In genomic region chr11:34050536-34050935, GRCh38 we compare ENCODE assay signal across 7 cellular contexts. TPM values are rescaled to one million over a fixed set of nuclear protein-coding genes. Genes with fewer than 3 reads are reported as not detected.
A peak's percentile ranks its signal among the peaks of the same experiment; 100 is the strongest.
DNase-seq lines count a peak whose midpoint lies in the region; ATAC-seq and TF ChIP-seq lines count a peak whose summit lies in the region.

No MANE protein-coding gene starts in this region.

- no peak for ATAC-seq in HG02588 (IDR thresholded peaks at IDR 0.05; ENCODE audit: unreplicated experiment)

- peak overlapping the region; percentile 99; the same call in 1 of the 2 replicates for H3K4me3 ChIP-seq in H7 (ENCODE audit: insufficient read depth, low read depth, low read length)
- H3K4me3 ChIP-seq in SU-DHL-6 (ENCODE audit: insufficient read depth, low read length, poor library complexity, severe bottlenecking), result peak overlapping the region; percentile 75
- H3K4me3 ChIP-seq in fibroblast of pulmonary artery (replicated peaks; ENCODE audit: low read depth, low read length), result peak overlapping the region; percentile 97
- H3K4me3 ChIP-seq in skin epidermis, result peak overlapping the region in 6 of 7 experiments; percentile 86 to 98 (median 90)

- H3K79me2 ChIP-seq in SU-DHL-6 (ENCODE audit: insufficient read depth, low read length), result peaks cover 34% of the 10 kb centered on the region

- H3K9me2 ChIP-seq in SU-DHL-6 (replicated peaks; ENCODE audit: insufficient read depth, low read length), result no peaks in the 10 kb centered on the region

- H3K4me2 ChIP-seq in SU-DHL-6 (ENCODE audit: low read depth, low read length, poor library complexity, severe bottlenecking), result peak overlapping the region; percentile 93

- H3K27me3 ChIP-seq in H7 (ENCODE audit: control insufficient read depth, insufficient read depth, low read length), result no peaks in the 10 kb centered on the region
- H3K27me3 ChIP-seq in SU-DHL-6 (ENCODE audit: low read length), result no peaks in the 10 kb centered on the region

- DNase-seq in H7 (no peak), fibroblast of pulmonary artery (ENCODE audit: low read depth) (peak; percentile 68), NCI-H2227 (lab: John Stamatoyannopoulos, UW; ENCODE audit: unreplicated experiment) (no peak)
- no peak for DNase-seq in stimulated activated naive CD4-positive, alpha-beta T cell (lab: John Stamatoyannopoulos, UW)

- H3K9me3 ChIP-seq in SU-DHL-6 (ENCODE audit: insufficient read depth, low read length), result no peaks in the 10 kb centered on the region

- TF ChIP-seq CTCF in SU-DHL-6 (IDR thresholded peaks at IDR 0.05; ENCODE audit: insufficient read depth, low read length, poor library complexity, severe bottlenecking) (no peak), fibroblast of pulmonary artery (IDR thresholded peaks at IDR 0.05; ENCODE audit: low read length, missing control alignments) (no peak)

- H3K36me3 ChIP-seq in H7 (replicated peaks; ENCODE audit: control insufficient read depth, insufficient read depth, low read length) (peaks cover 1% of the 10 kb centered on the region), SU-DHL-6 (ENCODE audit: low read length) (no peaks in the 10 kb centered on the region; the same call in 1 of the 2 replicates)

- H2AFZ ChIP-seq in SU-DHL-6 (ENCODE audit: low read depth, low read length, severe bottlenecking), result no peak overlapping the region

- peak overlapping the region; percentile 99 for H3K9ac ChIP-seq in SU-DHL-6 (ENCODE audit: low read length)

- peaks cover 5% of the 10 kb centered on the region; the same call in 1 of the 2 replicates for H3F3A ChIP-seq in SU-DHL-6 (ENCODE audit: insufficient read depth)

- H3K27ac ChIP-seq in SU-DHL-6 (ENCODE audit: low read depth, low read length), result peak overlapping the region; percentile 82
- H3K27ac ChIP-seq in skin epidermis, result peak overlapping the region in 20 of 21 experiments; percentile 97 to 100 (median 100)

- H4K20me1 ChIP-seq in SU-DHL-6 (ENCODE audit: low read depth, low read length), result 0 out of 2 replicates have a peak, but pooled peaks cover 5% of the 10 kb centered on the region

RNA-seq across cellular contexts. Expression of gene CAPRIN1, which starts 1.0 kb away (rescaled TPM):
- 178 and 231 TPM in 2 replicates for total RNA-seq in H7 (2014; rRNA removed; shearing (Covaris generic))

RNA-seq across cellular contexts. Expression of gene NAT10, which starts 54.9 kb away (rescaled TPM):
- 50.2 and 55.5 TPM in 2 replicates for total RNA-seq in H7 (2014; rRNA removed; shearing (Covaris generic))
